Comparison of ENCODE assay signal across 27 cellular contexts in the genomic region with DNA sequence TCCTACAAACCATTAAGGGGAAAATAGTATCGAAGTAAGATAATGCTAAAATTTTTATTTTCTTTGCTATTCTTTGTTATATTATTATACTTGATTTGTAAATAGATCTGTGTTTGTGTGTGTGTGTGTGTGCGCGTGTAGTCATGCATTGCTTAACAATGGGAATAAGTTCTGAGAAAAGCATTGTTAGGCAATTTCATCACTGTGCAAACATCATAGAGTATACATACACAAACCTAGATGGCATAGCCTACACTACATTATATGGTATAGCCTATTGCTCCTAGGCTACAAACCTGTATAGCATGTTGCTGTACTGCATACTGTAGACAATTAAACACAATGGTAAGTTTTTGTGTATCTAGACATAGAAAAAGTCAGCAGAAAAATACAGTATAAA. TPM values are rescaled to one million over a fixed set of nuclear protein-coding genes. Genes with fewer than 3 reads are reported as not detected.
"Had no signal": no experiment of that assay in that cellular context is flagged by ENCODE, and none has a peak within 500 bp of the region (broad histone marks: within the 10 kb centered on the region; RNA-seq: fewer than 3 reads in every experiment).

No MANE protein-coding gene starts in this region.

- ATAC-seq: activated CD8-positive, alpha-beta T cell treated with anti-CD3 and anti-CD28 coated beads for 36 hours; K562 had no signal

- DNase-seq: activated B cell treated with CpG ODN at 0.5 μM for 24 hours; activated CD4-positive, alpha-beta T cell treated with anti-CD3 and anti-CD28 coated beads, Interleukin-2, amount 10 ng/mL, durations not matched to agents 24 days and 14 days; activated CD4-positive, alpha-beta T cell treated with anti-CD3 and anti-CD28 coated beads, Interleukin-2, amount 50 U/mL, for 4 hours; activated CD8-positive, alpha-beta T cell treated with anti-CD3 and anti-CD28 coated beads for 36 hours; activated gamma-delta T cell; activated naive CD4-positive, alpha-beta T cell treated with Interleukin-2 at 50 U/mL for 16 hours; activated naive CD8-positive, alpha-beta T cell treated with anti-CD3 and anti-CD28 coated beads, Interleukin-2, amount 10 ng/mL, durations not matched to agents 7 days and 5 days; activated T-cell treated with anti-CD3 and anti-CD28 coated beads, Interleukin-2, amount 50 U/mL, for 24 hours; amygdala; NCI-H1092 treated with DMSO at 0.1 percent for 48 hours; NCI-H146; NCI-H187; NCI-H2081; NCI-H2171 treated with DMSO at 0.1 percent for 48 hours; NCI-H2227 treated with DMSO at 0.1 percent for 48 hours; NCI-H446; NCI-H510A treated with DMSO at 0.1 percent for 48 hours; NCI-H526 treated with DMSO at 0.1 percent for 48 hours; Right ventricle myocardium superior; SW 1271; T-helper 1 cell; T-helper 2 cell; T-helper 9 cell had no signal

- H3K9me3 ChIP-seq: ascending aorta had no signal

- H3K4me3 ChIP-seq: ascending aorta, K562 had no signal

- H3K27ac ChIP-seq: ascending aorta, VCaP had no signal

- H3K36me3 ChIP-seq: ascending aorta had no signal

- H3K27me3 ChIP-seq: ascending aorta had no signal

RNA-seq across cellular contexts. Expression of gene MTTP, which starts 17.1 kb away (rescaled TPM):
- total RNA-seq: activated CD4-positive, alpha-beta T cell treated with anti-CD3 and anti-CD28 coated beads, Interleukin-2, amount 10 ng/mL, durations not matched to agents 24 days and 14 days; activated T-helper 2 cell treated with anti-CD3 and anti-CD28 coated beads, Interferon-gamma antibody, Interleukin-2, Interleukin-4, amounts not matched to agents 10 μg/mL and 5 μg/mL and 100 μg/mL, durations not matched to agents 14 hours and 24 hours and 36 hours had no signal

RNA-seq across cellular contexts. Expression of gene TRMT10A, which starts 27.9 kb away (rescaled TPM):
- total RNA-seq: ascending aorta had no signal
